Comparison of ENCODE assay signal across 24 cellular contexts in genomic region chr18:49639643-49640361, GRCh38.
A peak's percentile ranks its signal among the peaks of the same experiment; 100 is the strongest.
DNase-seq lines count a peak whose midpoint lies in the region; ATAC-seq, FAIRE-seq and TF ChIP-seq lines count a peak whose summit lies in the region.
"Had no signal": no experiment of that assay in that cellular context is flagged by ENCODE, and none has a peak within 500 bp of the region (broad histone marks: within the 10 kb centered on the region; RNA-seq: fewer than 3 reads in every experiment).

No MANE protein-coding gene starts in this region.

- no peak for TF ChIP-seq POLR2A in testis (IDR thresholded peaks at IDR 0.05)

- 58 to 61% methylated on average over 13 of the region's 13 CpGs for WGBS in testis, 2 donors

- no peak for TF ChIP-seq CTCF in left ventricle myocardium inferior (IDR thresholded peaks at IDR 0.05; ENCODE audit: borderline replicate concordance)
- no peak for TF ChIP-seq CTCF in mucosa of descending colon (IDR thresholded peaks at IDR 0.05)
- TF ChIP-seq CTCF in testis (IDR thresholded peaks at IDR 0.05) = no peak
- no peak for TF ChIP-seq CTCF in D721Med (IDR thresholded peaks at IDR 0.05; ENCODE audit: insufficient read depth, missing control alignments)

- H3K36me3 ChIP-seq in left ventricle myocardium inferior (no peaks in the 10 kb centered on the region), mucosa of descending colon (ENCODE audit: low read depth) (no peaks in the 10 kb centered on the region), testis (ENCODE audit: low read depth, missing control alignments) (no peaks in the 10 kb centered on the region)
- H3K36me3 ChIP-seq: BLaER1, transverse colon had no signal

- H3K4me1 ChIP-seq in left ventricle myocardium inferior = no peaks in the 10 kb centered on the region
- H3K4me1 ChIP-seq in mucosa of descending colon (ENCODE audit: low read depth) = no peaks in the 10 kb centered on the region
- H3K4me1 ChIP-seq in testis = no peaks in the 10 kb centered on the region
- H3K4me1 ChIP-seq: BLaER1, psoas muscle, transverse colon had no signal

- intact Hi-C loops in Right ventricle myocardium superior (cut with DNase I) (no loop called here), left ventricle myocardium inferior (cut with micrococcal nuclease) (no loop called here), left ventricle myocardium superior (cut with micrococcal nuclease) (no loop called here), mucosa of descending colon (cut with DNase I, micrococcal nuclease) (no loop called here), testis (cut with DNase I; ENCODE audit: low total_unique reads) (no loop called here)

- H3K4me3 ChIP-seq in left ventricle myocardium inferior = no peak overlapping the region
- H3K4me3 ChIP-seq in mucosa of descending colon = no peak overlapping the region
- H3K4me3 ChIP-seq in testis = no peak overlapping the region
- H3K4me3 ChIP-seq: BLaER1, psoas muscle, SK-N-MC, transverse colon had no signal

- DNase-seq in Right ventricle myocardium superior = no peak
- no peak for DNase-seq in left ventricle myocardium inferior
- DNase-seq in left ventricle myocardium superior = peak; percentile 47
- peak in 1 of 3 donors; percentile 63 for DNase-seq in mucosa of descending colon
- peak; percentile 56 for DNase-seq in testis
- no peak for DNase-seq in D721Med (ENCODE audit: insufficient read length, low spot score)
- DNase-seq in NCI-H524 (lab: John Stamatoyannopoulos, UW) = no peak
- DNase-seq: activated CD4-positive, alpha-beta T cell treated with anti-CD3 and anti-CD28 coated beads for 36 hours; caudate nucleus; effector CD4-positive, alpha-beta T cell; GF-D8; hippocampal formation; KG1; kidney glomerular epithelial cell; NCI-H1092; NCI-H774; stimulated activated naive CD8-positive, alpha-beta T cell treated with anti-CD3 and anti-CD28 coated beads, Interleukin-15, Interleukin-2, amounts not matched to agents 100 U/mL and 50 U/mL, for 24 hours; transverse colon had no signal

- FAIRE-seq in D721Med (lab: Jason Lieb, UNC) = no peak
- FAIRE-seq: GM12891 had no signal

- H3K27me3 ChIP-seq in left ventricle myocardium inferior (ENCODE audit: low read depth) (peaks cover 44% of the 10 kb centered on the region), testis (no peaks in the 10 kb centered on the region)
- H3K27me3 ChIP-seq: BLaER1, transverse colon had no signal

- ATAC-seq in Right ventricle myocardium superior (ENCODE audit: poor library complexity) (peak; percentile 55), left ventricle myocardium superior (peak; percentile 33), mucosa of descending colon (peak; percentile 40), HG02610 (IDR thresholded peaks at IDR 0.05; ENCODE audit: unreplicated experiment) (no peak)
- ATAC-seq: activated CD4-positive, alpha-beta T cell treated with anti-CD3 and anti-CD28 coated beads for 36 hours; HCT116; stimulated activated naive CD8-positive, alpha-beta T cell treated with anti-CD3 and anti-CD28 coated beads, Interleukin-15, Interleukin-2, amounts not matched to agents 100 U/mL and 50 U/mL, for 24 hours had no signal

- H3K27ac ChIP-seq in left ventricle myocardium inferior (replicated peaks) (no peak overlapping the region), testis (no peak overlapping the region)
- H3K27ac ChIP-seq: BLaER1, psoas muscle, SK-N-MC, transverse colon had no signal

- H3K9me3 ChIP-seq in left ventricle myocardium inferior (replicated peaks) = no peaks in the 10 kb centered on the region
- no peaks in the 10 kb centered on the region for H3K9me3 ChIP-seq in mucosa of descending colon
- H3K9me3 ChIP-seq in testis = no peaks in the 10 kb centered on the region
- H3K9me3 ChIP-seq: BLaER1, psoas muscle, transverse colon had no signal

Comparison
In these comparisons a context has a peak if more than half of its experiments do, and no peak if none do; other contexts are left out.
1. DNase-seq: peak in left ventricle myocardium superior (single experiment) and testis (single experiment); none in Right ventricle myocardium superior (single experiment), left ventricle myocardium inferior (single experiment), D721Med (single experiment) and NCI-H524 (0 of 2).